In genomic region chr15:43529587-43530345, GRCh38 we compare ENCODE assay signal across 20 cellular contexts. TPM values are rescaled to one million over a fixed set of nuclear protein-coding genes. Genes with fewer than 3 reads are reported as not detected.
DNase-seq lines count a peak whose midpoint lies in the region; ATAC-seq, FAIRE-seq and TF ChIP-seq lines count a peak whose summit lies in the region.
"Had no signal": no experiment of that assay in that cellular context is flagged by ENCODE, and none has a peak within 500 bp of the region (broad histone marks: within the 10 kb centered on the region; RNA-seq: fewer than 3 reads in every experiment).

No MANE protein-coding gene starts in this region.

- no peak overlapping the region for H3K14ac ChIP-seq in H1 (ENCODE audit: insufficient read length)

- H3K9me2 ChIP-seq in GM23248 (ENCODE audit: insufficient read depth) = no peaks in the 10 kb centered on the region

- H2BK5ac ChIP-seq in H1 (ENCODE audit: low read depth, low read length) = no peak overlapping the region

- H3K9me3 ChIP-seq in GM23248 (ENCODE audit: low read depth) (no peaks in the 10 kb centered on the region), H1 (ENCODE audit: insufficient read depth in 2 of 2, low read depth in 1 of 2, low read length in 1 of 2) (no peaks in the 10 kb centered on the region)

- peak overlapping the region; percentile 75; the same call in 1 of the 2 replicates for H2AK5ac ChIP-seq in H1 (ENCODE audit: low read depth, low read length)

- H4K5ac ChIP-seq in H1 (ENCODE audit: insufficient read length, low read depth, low read length) = no peak overlapping the region

- H2BK20ac ChIP-seq in H1 (ENCODE audit: low read length) = no peak overlapping the region; the same call in 1 of the 2 replicates

- TF ChIP-seq EP300 in H1 (IDR thresholded peaks at IDR 0.05; ENCODE audit: borderline replicate concordance in 1 of 2, low read depth in 2 of 2, low read length in 2 of 2) = no peak

- H3K79me2 ChIP-seq in GM23248 (ENCODE audit: insufficient read depth) = peaks cover 14% of the 10 kb centered on the region; the same call in 1 of the 2 replicates
- H3K79me2 ChIP-seq in H1 (ENCODE audit: control insufficient read depth in 1 of 2, insufficient read depth in 2 of 2, low read length in 2 of 2) = no peaks in the 10 kb centered on the region

- H3K4me1 ChIP-seq in GM23248 (ENCODE audit: insufficient read depth) = peaks cover 15% of the 10 kb centered on the region
- peaks cover 0 to 12% (median 2%) of the 10 kb centered on the region in 4 experiments; a peak in 4 of 7 replicates for H3K4me1 ChIP-seq in H1 (replicated peaks in 1 of 4; ENCODE audit: control insufficient read depth in 3 of 4, insufficient read depth in 4 of 4, low read length in 3 of 4)

- H3K4me3 Mint-ChIP-seq in osteocyte (ENCODE audit: unreplicated experiment) = no peak overlapping the region
- H3K4me3 Mint-ChIP-seq: CD8-positive, alpha-beta memory T cell had no signal

- H3K23ac ChIP-seq in H1 (ENCODE audit: insufficient read length) = no peak overlapping the region

- no peak overlapping the region for H2BK12ac ChIP-seq in H1 (ENCODE audit: low read depth, low read length)

- ATAC-seq in HG03457 (IDR thresholded peaks at IDR 0.05; ENCODE audit: unreplicated experiment) = no peak
- ATAC-seq: HCT116, K562, SK-N-SH treated with all-trans-retinoic acid at 6 μM for 48 hours had no signal

- no peak overlapping the region for H3K18ac ChIP-seq in H1 (ENCODE audit: extremely low read depth, low read length)

- H3K4me1 Mint-ChIP-seq in osteocyte (ENCODE audit: unreplicated experiment) = peaks cover 12% of the 10 kb centered on the region

- H3K4me2 ChIP-seq in GM23248 (ENCODE audit: unreplicated experiment) (no peak overlapping the region), H1 (ENCODE audit: insufficient read depth in 1 of 2, low read depth in 2 of 2, low read length in 2 of 2) (no peak overlapping the region)
- H3K4me2 ChIP-seq: BLaER1 treated with 17β-estradiol and CSF1 and Interleukin-3, amounts not matched to agents 10 nM and 100 nM had no signal

- no peak overlapping the region for H3K56ac ChIP-seq in H1 (replicated peaks; ENCODE audit: insufficient read length, low read depth, low read length)

- 82 to 84% methylated on average over 12 of the region's 12 CpGs for WGBS in GM23248 (ENCODE audit: low coverage in 1 of 2, low lambda C conversion rate in 2 of 2, missing lambda C conversion rate in 2 of 2), 2 experiments
- 94% methylated on average over 12 of the region's 12 CpGs; no CpG with 5 or more reads in 1 of the 2 experiments for WGBS in H1 (ENCODE audit: extremely low coverage in 1 of 2, insufficient coverage in 1 of 2, insufficient read length in 1 of 2, insufficient replicate concordance in 2 of 2, low coverage in 1 of 2, low lambda C conversion rate in 2 of 2, missing lambda C conversion rate in 1 of 2), 2 experiments

- TF ChIP-seq CTCF in H1 (IDR thresholded peaks at IDR 0.05; ENCODE audit: control extremely low read depth in 1 of 3, insufficient read depth in 1 of 3, low read depth in 1 of 3, low read length in 3 of 3) (no peak), osteocyte (IDR thresholded peaks at IDR 0.05) (no peak), GM10266 (IDR thresholded peaks at IDR 0.05; ENCODE audit: control insufficient read depth, insufficient read depth, low read depth, missing control alignments) (no peak)

- CTCF ChIA-PET in H1 (lab: Charles Lee; ENCODE audit: partially characterized antibody) = interaction anchor here (2.2 to 4.5 kb wide), 3 partner anchors 12 to 16 kb away, joined by 5 to 24 read pairs (median 10); partner anchors contain the start of gene MAP1A

- TF ChIP-seq POLR2A in H1 (IDR thresholded peaks at IDR 0.05; ENCODE audit: control extremely low read depth in 1 of 2, low read depth in 2 of 2, low read length in 2 of 2) = no peak

- no peak overlapping the region for H2BK120ac ChIP-seq in H1 (replicated peaks; ENCODE audit: low read depth, low read length)

- no peak overlapping the region for H2BK15ac ChIP-seq in H1 (ENCODE audit: low read length)

- no peak for TF ChIP-seq RAD21 in H1 (IDR thresholded peaks at IDR 0.05 in 1 of 2, conservative IDR thresholded peaks at IDR 0.05 in 1 of 2; ENCODE audit: low read depth in 2 of 2, low read length in 2 of 2)

- DNase-seq in GM23248 (peak; percentile 51), RKO (ENCODE audit: low spot score) (peak; percentile 32), H1 (ENCODE audit: low read depth in 1 of 2, low spot score in 2 of 2) (no peak), osteocyte (ENCODE audit: extremely low spot score, unreplicated experiment) (no peak), dermis blood vessel endothelial cell (no peak), GM10266 (ENCODE audit: extremely low spot score) (no peak)
- DNase-seq: CD8-positive, alpha-beta memory T cell; DMS79 treated with DMSO at 0.1 percent for 48 hours; NCI-H1105 treated with DMSO at 0.1 percent for 48 hours; NCI-H1694 treated with DMSO at 0.1 percent for 48 hours; NCI-H748 treated with DMSO at 0.1 percent for 48 hours; NK-92 treated with Interleukin-12 subunit alpha and Interleukin-12 subunit beta, amount 100 ng/mL, for 24 hours; RPMI8226; SIG-M5 had no signal

- no peaks in the 10 kb centered on the region for H3K9me3 Mint-ChIP-seq in osteocyte (ENCODE audit: unreplicated experiment)
- H3K9me3 Mint-ChIP-seq: CD8-positive, alpha-beta memory T cell had no signal

- H2AFZ ChIP-seq in GM23248 (no peak overlapping the region), H1 (ENCODE audit: low read length) (no peak overlapping the region)

- H3K9ac ChIP-seq in GM23248 = no peak overlapping the region
- H3K9ac ChIP-seq in H1 (replicated peaks in 1 of 4; ENCODE audit: extremely low read depth in 1 of 4, low read depth in 3 of 4, low read length in 3 of 4) = no peak overlapping the region
- H3K9ac ChIP-seq: BLaER1 treated with 17β-estradiol and CSF1 and Interleukin-3, amounts not matched to agents 10 nM and 100 nM had no signal

- no peak overlapping the region for H3K4ac ChIP-seq in H1 (replicated peaks; ENCODE audit: insufficient read length, low read depth, low read length)

- H3K27ac Mint-ChIP-seq in osteocyte (ENCODE audit: unreplicated experiment) = peak overlapping the region; percentile 7

- H3K79me1 ChIP-seq in H1 (ENCODE audit: low read depth, low read length) = no peaks in the 10 kb centered on the region

- H3K36me3 ChIP-seq in GM23248 (ENCODE audit: low read depth) (peaks cover 7% of the 10 kb centered on the region), H1 (ENCODE audit: control insufficient read depth in 2 of 4, insufficient read depth in 4 of 4, low read length in 3 of 4) (no peaks in the 10 kb centered on the region)

- H4K91ac ChIP-seq in H1 (replicated peaks; ENCODE audit: insufficient read length, low read length) = no peak overlapping the region

- no peaks in the 10 kb centered on the region for H3K27me3 Mint-ChIP-seq in osteocyte (ENCODE audit: unreplicated experiment)

- in situ Hi-C loops in GM23248 (cut with MboI) = no loop called here

- H3F3A ChIP-seq in GM23248 (ENCODE audit: insufficient read depth) = peaks cover 22% of the 10 kb centered on the region

- H3K27me3 ChIP-seq in GM23248 (replicated peaks; ENCODE audit: insufficient read depth) = no peaks in the 10 kb centered on the region
- no peaks in the 10 kb centered on the region; a peak in 1 of 7 replicates for H3K27me3 ChIP-seq in H1 (replicated peaks in 1 of 4; ENCODE audit: control insufficient read depth in 3 of 4, extremely low read depth in 1 of 4, insufficient read depth in 3 of 4, low read length in 3 of 4)
- H3K27me3 ChIP-seq: BLaER1 treated with 17β-estradiol and CSF1 and Interleukin-3, amounts not matched to agents 10 nM and 100 nM had no signal

- no peaks in the 10 kb centered on the region; the same call in 1 of the 2 replicates for H3K23me2 ChIP-seq in H1 (ENCODE audit: low read depth, low read length)

- peaks cover 7% of the 10 kb centered on the region for H3K36me3 Mint-ChIP-seq in osteocyte (ENCODE audit: unreplicated experiment)

- H3K4me3 ChIP-seq in GM23248 (no peak overlapping the region), H1 (ENCODE audit: extremely low read depth in 1 of 4, insufficient read depth in 2 of 4, low read depth in 3 of 4, low read length in 4 of 4) (no peak overlapping the region)
- H3K4me3 ChIP-seq: BLaER1 treated with 17β-estradiol and CSF1 and Interleukin-3, amounts not matched to agents 10 nM and 100 nM; K562 had no signal

- H4K20me1 ChIP-seq in GM23248 (ENCODE audit: insufficient read depth) (no peaks in the 10 kb centered on the region), H1 (replicated peaks in 1 of 2; ENCODE audit: control insufficient read depth in 1 of 2, insufficient read depth in 2 of 2, low read length in 2 of 2) (no peaks in the 10 kb centered on the region)

- H4K8ac ChIP-seq in H1 (ENCODE audit: extremely low read depth, insufficient read depth, low read length) = no peak overlapping the region; the same call in 1 of the 2 replicates

- H3K27ac ChIP-seq in GM23248 (no peak overlapping the region), H1 (ENCODE audit: low read depth, low read length) (no peak overlapping the region)
- H3K27ac ChIP-seq: BLaER1 treated with 17β-estradiol and CSF1 and Interleukin-3, amounts not matched to agents 10 nM and 100 nM had no signal

- FAIRE-seq in H1 (lab: Jason Lieb, UNC) = no peak
- FAIRE-seq: D721Med, K562 had no signal

- POLR2A ChIA-PET in H1 (lab: Charles Lee; ENCODE audit: partially characterized antibody) = interaction anchor here (2.8 to 3.1 kb wide), 2 partner anchors 15 to 19 kb away, joined by 8 to 14 read pairs; no protein-coding TSS in a partner anchor

RNA-seq across cellular contexts. Expression of gene MAP1A, which starts 12.4 kb away (rescaled TPM):
- total RNA-seq in GM23248 (2014; rRNA removed; shearing (Covaris generic)) = 61.9 and 62.2 TPM in 2 replicates
- polyA plus RNA-seq in GM23248 (2016; fragmentation: Nextera tagmentation; extraction: Ambion mirVana) (30.3 and 31.5 TPM in 2 replicates), H1 (2011; rRNA removed) (0.57 and 0.80 TPM in 2 replicates)
- 2.4 and 3.4 TPM in 2 replicates for total RNA-seq in H1 (2021; fragmentation: NEBNext Ultra II Directional; extraction: Animal tissue kit (Norgen Biotek cat#: 25700))
- polyA plus RNA-seq in H1 (2011; cell fraction: cytosol; rRNA removed) = 0.37 TPM
- polyA plus RNA-seq in H1 (2011; cell fraction: nucleus; rRNA removed) = 1.2 TPM
- polyA plus RNA-seq in H1 (2012, experiment 1 of 2) = 2.0 to 2.3 TPM (median 2.2 TPM) in 4 replicates
- 0.56 TPM for polyA plus RNA-seq in H1 (2012, experiment 2 of 2)
- 0.53 TPM for polyA plus RNA-seq in H1 (2013, experiment 1 of 2)
- polyA plus RNA-seq in H1 (2013, experiment 2 of 2) = 0.42 TPM
- 3.9 and 6.0 TPM in 2 replicates for polyA minus RNA-seq in H1 (2011; rRNA and poly(A)+ RNA removed)
- 2.5 TPM for polyA minus RNA-seq in H1 (2011; cell fraction: cytosol; rRNA and poly(A)+ RNA removed)
- polyA minus RNA-seq in H1 (2011; cell fraction: nucleus; rRNA and poly(A)+ RNA removed) = 2.4 TPM
- total RNA-seq in osteocyte (27.6 and 29.2 TPM in 2 replicates), dermis blood vessel endothelial cell (0.33 and 0.34 TPM in 2 replicates)

RNA-seq across cellular contexts. Expression of gene TP53BP1, which starts 36.8 kb away (rescaled TPM):
- total RNA-seq in GM23248 (2014; rRNA removed; shearing (Covaris generic)) = 46.4 and 56.8 TPM in 2 replicates
- polyA plus RNA-seq in GM23248 (2016; fragmentation: Nextera tagmentation; extraction: Ambion mirVana) (20.1 and 20.4 TPM in 2 replicates), H1 (2011; rRNA removed) (24.8 and 34.1 TPM in 2 replicates)
- total RNA-seq in H1 (2021; fragmentation: NEBNext Ultra II Directional; extraction: Animal tissue kit (Norgen Biotek cat#: 25700)) = 63.6 and 68.5 TPM in 2 replicates
- 49.1 TPM for polyA plus RNA-seq in H1 (2011; cell fraction: cytosol; rRNA removed)
- polyA plus RNA-seq in H1 (2011; cell fraction: nucleus; rRNA removed) = 85.7 TPM
- polyA plus RNA-seq in H1 (2012, experiment 1 of 2) = 55.5 to 63.8 TPM (median 58.5 TPM) in 4 replicates
- polyA plus RNA-seq in H1 (2012, experiment 2 of 2) = 2.5 TPM
- 23.1 TPM for polyA plus RNA-seq in H1 (2013, experiment 1 of 2)
- 20.2 TPM for polyA plus RNA-seq in H1 (2013, experiment 2 of 2)
- polyA minus RNA-seq in H1 (2011; rRNA and poly(A)+ RNA removed) = 129 and 168 TPM in 2 replicates
- 50.2 TPM for polyA minus RNA-seq in H1 (2011; cell fraction: cytosol; rRNA and poly(A)+ RNA removed)
- 116 TPM for polyA minus RNA-seq in H1 (2011; cell fraction: nucleus; rRNA and poly(A)+ RNA removed)
- total RNA-seq in osteocyte (61.2 and 64.6 TPM in 2 replicates), dermis blood vessel endothelial cell (62.6 and 76.5 TPM in 2 replicates)

Comparison
In these comparisons a context has a peak if more than half of its experiments do, and no peak if none do; other contexts are left out.
1. DNase-seq: peak in GM23248 (single experiment) and RKO (single experiment); none in H1 (0 of 2), osteocyte (single experiment), dermis blood vessel endothelial cell (single experiment) and GM10266 (single experiment).